In the genomic region with DNA sequence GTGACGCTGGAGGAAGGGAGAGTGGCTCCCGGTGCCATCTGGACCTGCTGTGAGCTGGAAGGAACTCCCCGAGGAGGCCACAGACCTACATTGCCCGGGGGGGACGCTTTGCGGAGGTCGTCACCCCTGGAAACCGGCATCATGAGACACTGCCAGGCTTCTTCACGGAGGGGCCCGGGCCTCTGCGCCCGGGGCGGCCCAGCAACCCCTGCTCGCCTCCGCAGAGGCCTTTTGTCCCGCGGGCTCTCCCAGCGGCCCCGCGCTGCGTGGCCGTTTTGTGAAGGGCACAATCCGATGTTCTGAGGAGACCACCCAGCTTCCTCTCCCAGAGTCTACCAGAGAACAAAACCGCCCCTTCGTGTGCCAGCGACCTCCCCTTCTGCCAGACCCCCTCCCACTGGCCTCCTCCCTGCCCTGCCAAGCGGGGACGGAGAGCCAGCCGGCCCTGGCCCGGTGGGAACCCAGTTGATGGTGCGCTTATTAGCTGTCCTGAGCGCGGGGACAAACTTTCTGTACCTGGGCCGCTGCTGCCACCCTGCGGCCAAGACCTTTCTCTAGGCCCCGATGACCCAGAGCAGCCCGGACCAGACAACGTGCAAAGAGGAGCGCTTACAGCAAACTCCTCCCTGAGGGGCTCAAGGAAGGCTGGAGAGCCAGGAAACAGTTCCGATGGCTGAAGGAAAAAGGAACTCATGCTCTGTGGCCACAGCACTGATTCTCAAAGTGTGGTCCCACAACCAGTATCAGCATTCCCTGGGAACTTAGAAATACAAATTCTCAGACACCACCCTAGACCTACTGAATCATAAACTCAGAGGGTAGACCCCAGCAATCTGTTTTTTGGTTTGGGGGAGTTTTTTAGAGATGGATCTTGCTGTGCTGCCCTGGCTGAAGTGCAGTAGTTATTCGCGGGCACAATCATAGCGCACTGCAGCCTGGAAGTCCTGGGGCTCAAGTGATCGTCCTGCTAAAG, we compare ENCODE assay signal across 8 cellular contexts.
DNase-seq lines count a peak whose midpoint lies in the region; ATAC-seq and TF ChIP-seq lines count a peak whose summit lies in the region.

No MANE protein-coding gene starts in this region.

- DNase-seq in activated CD4-positive, CD25-positive, alpha-beta regulatory T cell (lab: John Stamatoyannopoulos, UW), result no peak
- peak; percentile 74 for DNase-seq in HEK293T (ENCODE audit: extremely low spot score)
- peak; percentile 70 for DNase-seq in MG63
- peak; percentile 50 to 66 for DNase-seq in activated CD4-positive, alpha-beta T cell treated with anti-CD3 and anti-CD28 coated beads, Interleukin-2, amount 50 U/mL, for 48 hours
- DNase-seq in esophagus squamous epithelium (lab: John Stamatoyannopoulos, UW), result no peak
- DNase-seq in middle frontal gyrus (ENCODE audit: extremely low spot score, low spot score), result peak; percentile 66

- no peaks in the 10 kb centered on the region for H3K36me3 ChIP-seq in MG63
- H3K36me3 ChIP-seq in esophagus squamous epithelium, result no peaks in the 10 kb centered on the region
- no peaks in the 10 kb centered on the region for H3K36me3 ChIP-seq in subcutaneous abdominal adipose tissue (ENCODE audit: control insufficient read depth in 5 of 5, insufficient read depth in 5 of 5, low read length in 5 of 5)

- CTCF ChIA-PET in HEK293T (lab: Yijun Ruan, JAX), result interaction anchor here (0.6 to 2.1 kb wide), 6 partner anchors 8 to 278 kb away, joined by 3 to 13 read pairs (median 4); no protein-coding TSS in a partner anchor

- peak; percentile 34 to 36 for ATAC-seq in activated CD4-positive, CD25-positive, alpha-beta regulatory T cell treated with anti-CD3 and anti-CD28 coated beads, Interleukin-2, amount 50 U/mL, for 24 hours

- 34 to 38% methylated on average over 13 to 26 of the region's 44 CpGs for WGBS in esophagus squamous epithelium, 2 donors

- POLR2A ChIA-PET in HEK293T (lab: Yijun Ruan, JAX), result no interaction called here

- no peaks in the 10 kb centered on the region for H3K27me3 ChIP-seq in MG63
- peaks cover 0 to 14% (median 0%) of the 10 kb centered on the region in 4 donors for H3K27me3 ChIP-seq in esophagus squamous epithelium
- no peaks in the 10 kb centered on the region for H3K27me3 ChIP-seq in subcutaneous abdominal adipose tissue (ENCODE audit: control insufficient read depth in 5 of 5, insufficient read depth in 4 of 5, low read length in 5 of 5)

- intact Hi-C loops in esophagus squamous epithelium (cut with DNase I), result loop anchor here (5.0 kb wide), 1 partner anchor 276 kb away; no protein-coding TSS in a partner anchor

- peak; percentile 29 to 77 (median 64) for TF ChIP-seq CTCF in esophagus squamous epithelium (IDR thresholded peaks at IDR 0.05)

- H3K27ac ChIP-seq in esophagus squamous epithelium (no peak overlapping the region), subcutaneous abdominal adipose tissue (ENCODE audit: low read depth, low read length) (peak overlapping the region; percentile 81)

- no peak for TF ChIP-seq POLR2A in esophagus squamous epithelium (IDR thresholded peaks at IDR 0.05)

- no peaks in the 10 kb centered on the region for H3K9me3 ChIP-seq in MG63
- H3K9me3 ChIP-seq in esophagus squamous epithelium, result no peaks in the 10 kb centered on the region
- H3K9me3 ChIP-seq in subcutaneous abdominal adipose tissue (ENCODE audit: control insufficient read depth in 5 of 5, low read length in 5 of 5), result no peaks in the 10 kb centered on the region

- H3K9ac ChIP-seq in subcutaneous abdominal adipose tissue (ENCODE audit: low read length in 5 of 5), result peak overlapping the region in 3 of 5 donors; percentile 41 to 63 (median 54)

- H3K4me1 ChIP-seq in esophagus squamous epithelium, result peaks cover 4 to 37% (median 21%) of the 10 kb centered on the region in 3 donors
- H3K4me1 ChIP-seq in subcutaneous abdominal adipose tissue (ENCODE audit: control insufficient read depth in 5 of 5, insufficient read depth in 5 of 5, low read length in 5 of 5), result peaks cover 7 to 42% (median 36%) of the 10 kb centered on the region in 5 donors

- no peak overlapping the region for H3K4me3 ChIP-seq in MG63
- H3K4me3 ChIP-seq in esophagus squamous epithelium, result peak overlapping the region in 3 of 4 donors; percentile 24 to 48 (median 26)
- H3K4me3 ChIP-seq in subcutaneous abdominal adipose tissue (ENCODE audit: low read depth in 1 of 5, low read length in 5 of 5), result peak overlapping the region; percentile 27 to 60 (median 32)

TF ChIP-seq in HEK293T, 16 proteins besides CTCF, POLR2A, EP300 and RAD21:
- TF ChIP-seq SP1 (IDR thresholded peaks at IDR 0.05) (no peak), LEF1 (IDR thresholded peaks at IDR 0.05; ENCODE audit: borderline replicate concordance) (no peak), ARNT (IDR thresholded peaks at IDR 0.05) (no peak), L3MBTL2 (conservative IDR thresholded peaks at IDR 0.05) (no peak), BHLHE40 (IDR thresholded peaks at IDR 0.05; ENCODE audit: borderline replicate concordance) (no peak), FOXA1 (IDR thresholded peaks at IDR 0.05) (no peak), NFRKB (IDR thresholded peaks at IDR 0.05) (no peak), TARDBP (IDR thresholded peaks at IDR 0.05) (no peak), SUZ12 (IDR thresholded peaks at IDR 0.05) (no peak), CTBP1 (IDR thresholded peaks at IDR 0.05; ENCODE audit: borderline replicate concordance) (no peak), ZNF384 (IDR thresholded peaks at IDR 0.05) (no peak), ELF4 (IDR thresholded peaks at IDR 0.05) (no peak), FOXK2 (IDR thresholded peaks at IDR 0.05) (no peak)
- TF ChIP-seq, protein P1, sequence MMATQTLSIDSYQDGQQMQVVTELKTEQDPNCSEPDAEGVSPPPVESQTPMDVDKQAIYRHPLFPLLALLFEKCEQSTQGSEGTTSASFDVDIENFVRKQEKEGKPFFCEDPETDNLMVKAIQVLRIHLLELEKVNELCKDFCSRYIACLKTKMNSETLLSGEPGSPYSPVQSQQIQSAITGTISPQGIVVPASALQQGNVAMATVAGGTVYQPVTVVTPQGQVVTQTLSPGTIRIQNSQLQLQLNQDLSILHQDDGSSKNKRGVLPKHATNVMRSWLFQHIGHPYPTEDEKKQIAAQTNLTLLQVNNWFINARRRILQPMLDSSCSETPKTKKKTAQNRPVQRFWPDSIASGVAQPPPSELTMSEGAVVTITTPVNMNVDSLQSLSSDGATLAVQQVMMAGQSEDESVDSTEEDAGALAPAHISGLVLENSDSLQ (IDR thresholded peaks at IDR 0.05), result no peak

Comparison
In these comparisons a context has a peak if more than half of its experiments do, and no peak if none do; other contexts are left out.
1. DNase-seq: peak in HEK293T (single experiment), MG63 (single experiment), activated CD4-positive, alpha-beta T cell treated with anti-CD3 and anti-CD28 coated beads, Interleukin-2, amount 50 U/mL, for 48 hours (2 of 2) and middle frontal gyrus (single experiment); none in activated CD4-positive, CD25-positive, alpha-beta regulatory T cell (0 of 4) and esophagus squamous epithelium (single experiment).